ENCODE assay signal across 1 cellular context in the genomic region with DNA sequence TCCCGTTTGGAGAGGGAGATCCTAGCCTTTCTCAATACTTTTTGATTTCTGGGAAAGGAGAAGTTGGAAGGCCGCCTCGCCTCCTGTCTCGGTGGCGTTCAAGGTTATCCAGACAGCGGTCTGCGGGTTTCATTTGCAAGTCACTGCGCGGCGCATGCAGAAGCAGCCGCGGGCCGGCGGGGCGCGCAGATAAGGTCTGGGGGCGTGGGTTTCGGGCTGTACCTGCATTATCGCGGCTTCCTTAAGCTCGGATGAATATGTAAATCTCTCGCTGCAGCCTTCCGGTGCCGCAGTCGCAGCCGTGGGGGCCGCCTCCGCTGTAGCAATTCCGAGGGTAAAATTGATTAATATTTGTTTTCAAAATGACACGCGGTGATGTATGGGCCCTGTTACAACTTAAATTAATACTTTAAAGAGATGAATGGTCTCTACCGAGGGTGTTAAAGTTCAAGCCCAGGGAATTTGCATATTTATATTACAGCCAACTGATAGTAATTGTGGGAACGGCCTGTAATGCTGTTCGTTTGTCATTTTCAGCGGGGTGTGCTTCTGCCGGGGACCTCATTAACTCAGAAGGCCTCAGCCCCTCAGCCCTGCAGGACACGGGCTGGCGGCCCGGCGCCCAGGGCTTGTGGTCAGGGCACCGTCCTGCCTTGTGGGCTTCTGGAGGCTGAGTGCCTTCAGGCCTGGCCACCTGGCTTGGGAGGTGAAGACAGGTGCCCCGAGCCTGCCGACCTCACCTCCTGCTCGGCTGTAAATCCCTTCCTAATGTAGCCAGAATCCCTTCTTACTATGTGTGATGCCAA.
TF ChIP-seq lines count a peak whose summit lies in the region.

No MANE protein-coding gene starts in this region.

TF ChIP-seq in K562, 482 proteins besides CTCF, POLR2A, EP300 and RAD21 (continued from another document and continues in another):
- TF ChIP-seq ZBTB40 (IDR thresholded peaks at IDR 0.05) (no peak), ZBTB40 (CRISPR knock-in tag; IDR thresholded peaks at IDR 0.05) (no peak), HNRNPK (IDR thresholded peaks at IDR 0.05; ENCODE audit: low read depth, low read length, poor library complexity, severe bottlenecking) (no peak), SNIP1 (IDR thresholded peaks at IDR 0.05; ENCODE audit: low read depth) (no peak), MEIS2 (IDR thresholded peaks at IDR 0.05; ENCODE audit: partially characterized antibody) (peak; percentile 47), BRF1 (IDR thresholded peaks at IDR 0.05; ENCODE audit: borderline replicate concordance, extremely low read depth, insufficient read length) (no peak), BCOR (IDR thresholded peaks at IDR 0.05) (peak; percentile 96), CREBBP (IDR thresholded peaks at IDR 0.05; ENCODE audit: low read depth, low read length) (no peak), PTRF (tag; IDR thresholded peaks at IDR 0.05) (no peak), ZNF436 (CRISPR knock-in tag; IDR thresholded peaks at IDR 0.05) (no peak), MEF2D (tag; conservative IDR thresholded peaks at IDR 0.05; ENCODE audit: low read depth) (no peak), ZNF431 (CRISPR knock-in tag; IDR thresholded peaks at IDR 0.05) (no peak), ZNF239 (CRISPR knock-in tag; IDR thresholded peaks at IDR 0.05) (no peak), POLR2G (IDR thresholded peaks at IDR 0.05; ENCODE audit: low read depth, low read length) (peak; percentile 40; the same call in 1 of the 2 replicates), NFYB (IDR thresholded peaks at IDR 0.05; ENCODE audit: extremely low read depth, insufficient read length) (no peak), ASH1L (IDR thresholded peaks at IDR 0.05; ENCODE audit: borderline replicate concordance, low read depth, partially characterized antibody) (no peak), HEY1 (CRISPR knock-in tag; IDR thresholded peaks at IDR 0.05; ENCODE audit: borderline replicate concordance) (no peak), SMAD3 (CRISPR knock-in tag; conservative IDR thresholded peaks at IDR 0.05) (no peak; the same call in 1 of the 2 replicates), SRF (CRISPR knock-in tag; IDR thresholded peaks at IDR 0.05) (no peak), NR1H2 (CRISPR knock-in tag; IDR thresholded peaks at IDR 0.05) (no peak), MYC (IDR thresholded peaks at IDR 0.05; ENCODE audit: low read depth, low read length) (peak; percentile 76), MYC (CRISPR knock-in tag; IDR thresholded peaks at IDR 0.05; ENCODE audit: borderline replicate concordance, low read depth) (no peak), RBBP5 (IDR thresholded peaks at IDR 0.05; ENCODE audit: borderline replicate concordance, insufficient read depth, low read length, poor library complexity, severe bottlenecking) (no peak), CBX3 (IDR thresholded peaks at IDR 0.05; ENCODE audit: borderline replicate concordance in 1 of 2, low read length in 2 of 2) (0 out of 3 replicates have a peak, but pooled peaks of 1 of the 2 experiments have one; percentile 57), ZKSCAN8 (CRISPR knock-in tag; IDR thresholded peaks at IDR 0.05) (no peak), NCOA1 (IDR thresholded peaks at IDR 0.05; ENCODE audit: low read depth) (peak; percentile 83; the same call in 1 of the 2 replicates), HNRNPUL1 (IDR thresholded peaks at IDR 0.05; ENCODE audit: low read length) (no peak), CHD1 (IDR thresholded peaks at IDR 0.05; ENCODE audit: low read length) (no peak), MAFG (tag; conservative IDR thresholded peaks at IDR 0.05) (peak; percentile 84), MAFK (IDR thresholded peaks at IDR 0.05; ENCODE audit: low read length) (peak; percentile 36; the same call in 1 of the 2 replicates), CBX2 (IDR thresholded peaks at IDR 0.05; ENCODE audit: insufficient read depth, low read length, poor library complexity, severe bottlenecking) (no peak)
- TF ChIP-seq, protein P1, sequence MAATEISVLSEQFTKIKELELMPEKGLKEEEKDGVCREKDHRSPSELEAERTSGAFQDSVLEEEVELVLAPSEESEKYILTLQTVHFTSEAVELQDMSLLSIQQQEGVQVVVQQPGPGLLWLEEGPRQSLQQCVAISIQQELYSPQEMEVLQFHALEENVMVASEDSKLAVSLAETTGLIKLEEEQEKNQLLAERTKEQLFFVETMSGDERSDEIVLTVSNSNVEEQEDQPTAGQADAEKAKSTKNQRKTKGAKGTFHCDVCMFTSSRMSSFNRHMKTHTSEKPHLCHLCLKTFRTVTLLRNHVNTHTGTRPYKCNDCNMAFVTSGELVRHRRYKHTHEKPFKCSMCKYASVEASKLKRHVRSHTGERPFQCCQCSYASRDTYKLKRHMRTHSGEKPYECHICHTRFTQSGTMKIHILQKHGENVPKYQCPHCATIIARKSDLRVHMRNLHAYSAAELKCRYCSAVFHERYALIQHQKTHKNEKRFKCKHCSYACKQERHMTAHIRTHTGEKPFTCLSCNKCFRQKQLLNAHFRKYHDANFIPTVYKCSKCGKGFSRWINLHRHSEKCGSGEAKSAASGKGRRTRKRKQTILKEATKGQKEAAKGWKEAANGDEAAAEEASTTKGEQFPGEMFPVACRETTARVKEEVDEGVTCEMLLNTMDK (IDR thresholded peaks at IDR 0.05; ENCODE audit: borderline replicate concordance, insufficient read depth, low read depth, low read length, poor library complexity, severe bottlenecking), result no peak
- TF ChIP-seq, protein P2, sequence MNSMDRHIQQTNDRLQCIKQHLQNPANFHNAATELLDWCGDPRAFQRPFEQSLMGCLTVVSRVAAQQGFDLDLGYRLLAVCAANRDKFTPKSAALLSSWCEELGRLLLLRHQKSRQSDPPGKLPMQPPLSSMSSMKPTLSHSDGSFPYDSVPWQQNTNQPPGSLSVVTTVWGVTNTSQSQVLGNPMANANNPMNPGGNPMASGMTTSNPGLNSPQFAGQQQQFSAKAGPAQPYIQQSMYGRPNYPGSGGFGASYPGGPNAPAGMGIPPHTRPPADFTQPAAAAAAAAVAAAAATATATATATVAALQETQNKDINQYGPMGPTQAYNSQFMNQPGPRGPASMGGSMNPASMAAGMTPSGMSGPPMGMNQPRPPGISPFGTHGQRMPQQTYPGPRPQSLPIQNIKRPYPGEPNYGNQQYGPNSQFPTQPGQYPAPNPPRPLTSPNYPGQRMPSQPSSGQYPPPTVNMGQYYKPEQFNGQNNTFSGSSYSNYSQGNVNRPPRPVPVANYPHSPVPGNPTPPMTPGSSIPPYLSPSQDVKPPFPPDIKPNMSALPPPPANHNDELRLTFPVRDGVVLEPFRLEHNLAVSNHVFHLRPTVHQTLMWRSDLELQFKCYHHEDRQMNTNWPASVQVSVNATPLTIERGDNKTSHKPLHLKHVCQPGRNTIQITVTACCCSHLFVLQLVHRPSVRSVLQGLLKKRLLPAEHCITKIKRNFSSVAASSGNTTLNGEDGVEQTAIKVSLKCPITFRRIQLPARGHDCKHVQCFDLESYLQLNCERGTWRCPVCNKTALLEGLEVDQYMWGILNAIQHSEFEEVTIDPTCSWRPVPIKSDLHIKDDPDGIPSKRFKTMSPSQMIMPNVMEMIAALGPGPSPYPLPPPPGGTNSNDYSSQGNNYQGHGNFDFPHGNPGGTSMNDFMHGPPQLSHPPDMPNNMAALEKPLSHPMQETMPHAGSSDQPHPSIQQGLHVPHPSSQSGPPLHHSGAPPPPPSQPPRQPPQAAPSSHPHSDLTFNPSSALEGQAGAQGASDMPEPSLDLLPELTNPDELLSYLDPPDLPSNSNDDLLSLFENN (IDR thresholded peaks at IDR 0.05; ENCODE audit: low read depth in 2 of 2, low read length in 2 of 2), result peak in 1 of 2 experiments; percentile 90; a peak in 2 of 4 replicates
- TF ChIP-seq, protein P3, sequence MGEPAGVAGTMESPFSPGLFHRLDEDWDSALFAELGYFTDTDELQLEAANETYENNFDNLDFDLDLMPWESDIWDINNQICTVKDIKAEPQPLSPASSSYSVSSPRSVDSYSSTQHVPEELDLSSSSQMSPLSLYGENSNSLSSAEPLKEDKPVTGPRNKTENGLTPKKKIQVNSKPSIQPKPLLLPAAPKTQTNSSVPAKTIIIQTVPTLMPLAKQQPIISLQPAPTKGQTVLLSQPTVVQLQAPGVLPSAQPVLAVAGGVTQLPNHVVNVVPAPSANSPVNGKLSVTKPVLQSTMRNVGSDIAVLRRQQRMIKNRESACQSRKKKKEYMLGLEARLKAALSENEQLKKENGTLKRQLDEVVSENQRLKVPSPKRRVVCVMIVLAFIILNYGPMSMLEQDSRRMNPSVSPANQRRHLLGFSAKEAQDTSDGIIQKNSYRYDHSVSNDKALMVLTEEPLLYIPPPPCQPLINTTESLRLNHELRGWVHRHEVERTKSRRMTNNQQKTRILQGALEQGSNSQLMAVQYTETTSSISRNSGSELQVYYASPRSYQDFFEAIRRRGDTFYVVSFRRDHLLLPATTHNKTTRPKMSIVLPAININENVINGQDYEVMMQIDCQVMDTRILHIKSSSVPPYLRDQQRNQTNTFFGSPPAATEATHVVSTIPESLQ (CRISPR knock-in tag; IDR thresholded peaks at IDR 0.05), result 0 out of 2 replicates have a peak, but pooled peaks have one; percentile 64
- TF ChIP-seq, protein P4, sequence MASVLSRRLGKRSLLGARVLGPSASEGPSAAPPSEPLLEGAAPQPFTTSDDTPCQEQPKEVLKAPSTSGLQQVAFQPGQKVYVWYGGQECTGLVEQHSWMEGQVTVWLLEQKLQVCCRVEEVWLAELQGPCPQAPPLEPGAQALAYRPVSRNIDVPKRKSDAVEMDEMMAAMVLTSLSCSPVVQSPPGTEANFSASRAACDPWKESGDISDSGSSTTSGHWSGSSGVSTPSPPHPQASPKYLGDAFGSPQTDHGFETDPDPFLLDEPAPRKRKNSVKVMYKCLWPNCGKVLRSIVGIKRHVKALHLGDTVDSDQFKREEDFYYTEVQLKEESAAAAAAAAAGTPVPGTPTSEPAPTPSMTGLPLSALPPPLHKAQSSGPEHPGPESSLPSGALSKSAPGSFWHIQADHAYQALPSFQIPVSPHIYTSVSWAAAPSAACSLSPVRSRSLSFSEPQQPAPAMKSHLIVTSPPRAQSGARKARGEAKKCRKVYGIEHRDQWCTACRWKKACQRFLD (CRISPR knock-in tag; IDR thresholded peaks at IDR 0.05), result peak; percentile 48; the same call in 1 of the 2 replicates
- TF ChIP-seq, protein P5, sequence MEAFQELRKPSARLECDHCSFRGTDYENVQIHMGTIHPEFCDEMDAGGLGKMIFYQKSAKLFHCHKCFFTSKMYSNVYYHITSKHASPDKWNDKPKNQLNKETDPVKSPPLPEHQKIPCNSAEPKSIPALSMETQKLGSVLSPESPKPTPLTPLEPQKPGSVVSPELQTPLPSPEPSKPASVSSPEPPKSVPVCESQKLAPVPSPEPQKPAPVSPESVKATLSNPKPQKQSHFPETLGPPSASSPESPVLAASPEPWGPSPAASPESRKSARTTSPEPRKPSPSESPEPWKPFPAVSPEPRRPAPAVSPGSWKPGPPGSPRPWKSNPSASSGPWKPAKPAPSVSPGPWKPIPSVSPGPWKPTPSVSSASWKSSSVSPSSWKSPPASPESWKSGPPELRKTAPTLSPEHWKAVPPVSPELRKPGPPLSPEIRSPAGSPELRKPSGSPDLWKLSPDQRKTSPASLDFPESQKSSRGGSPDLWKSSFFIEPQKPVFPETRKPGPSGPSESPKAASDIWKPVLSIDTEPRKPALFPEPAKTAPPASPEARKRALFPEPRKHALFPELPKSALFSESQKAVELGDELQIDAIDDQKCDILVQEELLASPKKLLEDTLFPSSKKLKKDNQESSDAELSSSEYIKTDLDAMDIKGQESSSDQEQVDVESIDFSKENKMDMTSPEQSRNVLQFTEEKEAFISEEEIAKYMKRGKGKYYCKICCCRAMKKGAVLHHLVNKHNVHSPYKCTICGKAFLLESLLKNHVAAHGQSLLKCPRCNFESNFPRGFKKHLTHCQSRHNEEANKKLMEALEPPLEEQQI (IDR thresholded peaks at IDR 0.05), result no peak; the same call in 1 of the 2 replicates
